ENCODE assay signal across 8 cellular contexts in the genomic region with DNA sequence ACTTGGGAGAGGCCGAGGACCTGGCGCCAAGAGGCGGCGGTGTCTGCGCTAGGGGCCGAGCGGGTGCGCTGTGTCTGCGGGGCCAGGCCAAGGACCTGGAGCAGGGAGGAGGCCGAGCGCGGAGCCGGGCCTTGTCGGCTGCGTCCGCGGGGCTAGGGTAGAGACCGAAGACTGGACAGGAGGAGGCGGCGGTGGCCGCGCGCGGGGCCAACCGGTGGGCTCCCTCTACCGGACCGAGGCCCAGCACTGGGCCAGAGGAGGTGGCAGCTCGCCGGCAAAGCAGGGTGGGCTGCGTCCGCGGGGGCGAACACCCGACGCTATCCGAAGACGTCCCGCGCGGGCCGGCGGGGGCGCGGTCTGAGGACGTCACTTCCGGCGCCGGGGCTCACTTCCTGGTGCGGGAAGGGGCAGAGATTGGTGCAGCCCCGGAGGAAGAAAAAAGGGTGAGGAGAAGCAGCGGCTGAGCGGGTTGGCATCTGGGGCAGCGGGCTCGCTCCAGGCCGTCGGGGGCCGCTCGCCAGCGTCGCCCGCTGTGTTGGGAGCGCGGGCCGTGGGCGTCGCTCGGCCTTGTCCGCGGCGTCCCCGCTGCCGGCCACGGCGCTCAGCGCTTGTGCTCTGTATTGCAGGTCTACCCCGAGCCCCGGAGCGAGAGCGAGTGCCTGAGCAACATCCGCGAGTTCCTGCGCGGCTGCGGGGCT. TPM values are rescaled to one million over a fixed set of nuclear protein-coding genes. Genes with fewer than 3 reads are reported as not detected.
DNase-seq lines count a peak whose midpoint lies in the region; ATAC-seq and TF ChIP-seq lines count a peak whose summit lies in the region.

No MANE protein-coding gene starts in this region.

- peak overlapping the region; percentile 82 for H3K4me3 ChIP-seq in right cardiac atrium (ENCODE audit: low read length)
- H3K4me3 ChIP-seq in uterus: peak overlapping the region; percentile 65 to 88

- TF ChIP-seq POLR2A in GM15510 (IDR thresholded peaks at IDR 0.05; ENCODE audit: borderline replicate concordance, extremely low read depth, insufficient read length) (peak; percentile 80), uterus (IDR thresholded peaks at IDR 0.05) (peak; percentile 85 to 94)

- peak; percentile 87 for DNase-seq in NCI-H146 treated with DMSO at 0.1 percent for 48 hours (lab: John Stamatoyannopoulos, UW; ENCODE audit: unreplicated experiment)
- peak; percentile 92 to 98 (median 97) for DNase-seq in right cardiac atrium
- peak; percentile 76 for DNase-seq in pulmonary artery endothelial cell (ENCODE audit: low read depth, low spot score)
- peak; percentile 91 to 94 for DNase-seq in uterus

- peak; percentile 22 to 43 (median 38) for TF ChIP-seq CTCF in uterus (IDR thresholded peaks at IDR 0.05)

- no peaks in the 10 kb centered on the region for H3K4me1 ChIP-seq in right cardiac atrium (ENCODE audit: control insufficient read depth, insufficient read depth, low read length)
- H3K4me1 ChIP-seq in uterus: peaks cover 0 to 9% of the 10 kb centered on the region in 2 donors

- under 1% methylated on average over 84 of the region's 84 CpGs for WGBS in right cardiac atrium

- H3K27ac Mint-ChIP-seq in T-helper 1 cell treated with Interleukin-12 subunit alpha and Interleukin-12 subunit beta and Interleukin-4 antibody, amounts not matched to agents 30 μg/mL and 1 μg/mL, for 36 hours: peak overlapping the region; percentile 95

- no peaks in the 10 kb centered on the region for H3K9me3 Mint-ChIP-seq in T-helper 1 cell treated with Interleukin-12 subunit alpha and Interleukin-12 subunit beta and Interleukin-4 antibody, amounts not matched to agents 30 μg/mL and 1 μg/mL, for 36 hours

- no peaks in the 10 kb centered on the region for H3K36me3 ChIP-seq in uterus

- H3K36me3 Mint-ChIP-seq in T-helper 1 cell treated with Interleukin-12 subunit alpha and Interleukin-12 subunit beta and Interleukin-4 antibody, amounts not matched to agents 30 μg/mL and 1 μg/mL, for 36 hours (ENCODE audit: low read depth): peaks cover 4% of the 10 kb centered on the region

- intact Hi-C loops in right cardiac atrium (cut with DNase I) (loop anchor here in 3 of 4 donors (5.0 to 10.0 kb wide), 5 partner anchors 49 to 239 kb away; partner anchors contain the start of gene ANKRD10 (in 1 of the 3)), uterus (cut with DNase I; ENCODE audit: low total_unique reads) (no loop called here)

- peaks cover 24% of the 10 kb centered on the region for H3K4me1 Mint-ChIP-seq in T-helper 1 cell treated with Interleukin-12 subunit alpha and Interleukin-12 subunit beta and Interleukin-4 antibody, amounts not matched to agents 30 μg/mL and 1 μg/mL, for 36 hours (ENCODE audit: low read depth)

- H3K4me3 Mint-ChIP-seq in T-helper 1 cell treated with Interleukin-12 subunit alpha and Interleukin-12 subunit beta and Interleukin-4 antibody, amounts not matched to agents 30 μg/mL and 1 μg/mL, for 36 hours: peak overlapping the region; percentile 93

- ATAC-seq in HG02870 (IDR thresholded peaks at IDR 0.05; ENCODE audit: unreplicated experiment) (peak; percentile 84), right cardiac atrium (peak; percentile 99)

- H3K27me3 Mint-ChIP-seq in T-helper 1 cell treated with Interleukin-12 subunit alpha and Interleukin-12 subunit beta and Interleukin-4 antibody, amounts not matched to agents 30 μg/mL and 1 μg/mL, for 36 hours (ENCODE audit: low read depth): peaks cover 29% of the 10 kb centered on the region

- peak overlapping the region; percentile 93 for H3K27ac ChIP-seq in angular gyrus (ENCODE audit: low read depth, low read length)
- peak overlapping the region; percentile 97 for H3K27ac ChIP-seq in right cardiac atrium (ENCODE audit: low read length)
- peak overlapping the region; percentile 94 to 99 for H3K27ac ChIP-seq in uterus

- H3K9me3 ChIP-seq in right cardiac atrium (ENCODE audit: control insufficient read depth, low read length) (no peaks in the 10 kb centered on the region), uterus (no peaks in the 10 kb centered on the region)

- H3K27me3 ChIP-seq in right cardiac atrium (ENCODE audit: control insufficient read depth, insufficient read depth) (no peaks in the 10 kb centered on the region), uterus (no peaks in the 10 kb centered on the region)

RNA-seq across cellular contexts. Expression of gene ARHGEF7, which starts 38.3 kb away (rescaled TPM):
- 10 to 100 TPM; 34.9 to 43.9 (median 38.6) TPM for total RNA-seq in right cardiac atrium
- 21.3 TPM for polyA plus RNA-seq in right cardiac atrium
- total RNA-seq in pulmonary artery endothelial cell: 155 and 220 TPM in 2 replicates
- 100 to 1,000 TPM in 3 of 4 donors, 10 to 100 TPM in 1; 42.6 to 152 (median 127) TPM for total RNA-seq in uterus

Comparison
In these comparisons a context has a peak if more than half of its experiments do, and no peak if none do; other contexts are left out.
1. Peak in every context shown above with its lines: DNase-seq, ATAC-seq, H3K4me3 ChIP-seq and H3K27ac ChIP-seq.